12 cellular contexts compared by ENCODE assay signal in genomic region chr2:109162999-109163398, GRCh38. TPM values are rescaled to one million over a fixed set of nuclear protein-coding genes. Genes with fewer than 3 reads are reported as not detected.
DNase-seq lines count a peak whose midpoint lies in the region; ATAC-seq and TF ChIP-seq lines count a peak whose summit lies in the region.
"Had no signal": no experiment of that assay in that cellular context is flagged by ENCODE, and none has a peak within 500 bp of the region (broad histone marks: within the 10 kb centered on the region; RNA-seq: fewer than 3 reads in every experiment).

No MANE protein-coding gene starts in this region.

- intact Hi-C loops in stomach (cut with DNase I; ENCODE audit: low total_unique reads) (no loop called here), transverse colon (cut with DNase I; ENCODE audit: low total_unique reads) (no loop called here)

- H3K36me3 ChIP-seq in stomach, result no peaks in the 10 kb centered on the region
- no peaks in the 10 kb centered on the region for H3K36me3 ChIP-seq in transverse colon
- no peaks in the 10 kb centered on the region for H3K36me3 ChIP-seq in Peyer's patch
- H3K36me3 ChIP-seq: right lobe of liver had no signal

- 16 to 34% (median 22%) methylated on average over 6 to 7 of the region's 7 CpGs for WGBS in stomach, 5 donors
- 41 to 71% methylated on average over 2 to 7 of the region's 7 CpGs for WGBS in transverse colon (ENCODE audit: low coverage in 1 of 2), 2 donors

- TF ChIP-seq CTCF in fibroblast of pulmonary artery (IDR thresholded peaks at IDR 0.05; ENCODE audit: low read length, missing control alignments) (no peak), stomach (IDR thresholded peaks at IDR 0.05) (no peak), transverse colon (IDR thresholded peaks at IDR 0.05) (no peak), Peyer's patch (IDR thresholded peaks at IDR 0.05) (no peak)

- in situ Hi-C loops in transverse colon (cut with MboI; ENCODE audit: low pct_ligation_motif_present in 1 of 4, low pct_unique_long_range_greater_than_20kb in 1 of 4, low sequenced_read_pairs in 3 of 4), result no loop called here

- TF ChIP-seq EP300 in stomach (IDR thresholded peaks at IDR 0.05) (no peak), transverse colon (IDR thresholded peaks at IDR 0.05; ENCODE audit: low read depth) (no peak)

- H3K4me3 ChIP-seq in fibroblast of pulmonary artery (replicated peaks; ENCODE audit: low read depth, low read length) (no peak overlapping the region), stomach (no peak overlapping the region), transverse colon (no peak overlapping the region), Peyer's patch (no peak overlapping the region)
- H3K4me3 ChIP-seq: right lobe of liver, SK-N-MC had no signal

- H3K4me1 ChIP-seq in stomach, result peaks cover 16 to 35% (median 24%) of the 10 kb centered on the region in 4 donors
- H3K4me1 ChIP-seq in transverse colon, result peaks cover 4 to 21% (median 5%) of the 10 kb centered on the region in 4 donors
- no peaks in the 10 kb centered on the region for H3K4me1 ChIP-seq in Peyer's patch
- H3K4me1 ChIP-seq: right lobe of liver had no signal

- no peaks in the 10 kb centered on the region for H3K9me3 ChIP-seq in stomach
- H3K9me3 ChIP-seq in transverse colon, result no peaks in the 10 kb centered on the region
- H3K9me3 ChIP-seq in Peyer's patch, result no peaks in the 10 kb centered on the region
- H3K9me3 ChIP-seq: right lobe of liver had no signal

- TF ChIP-seq POLR2A in stomach (IDR thresholded peaks at IDR 0.05), result no peak
- no peak for TF ChIP-seq POLR2A in transverse colon (IDR thresholded peaks at IDR 0.05)
- TF ChIP-seq POLR2A in Peyer's patch (IDR thresholded peaks at IDR 0.05), result no peak

- H3K27me3 ChIP-seq in stomach, result no peaks in the 10 kb centered on the region
- H3K27me3 ChIP-seq in transverse colon, result no peaks in the 10 kb centered on the region
- no peaks in the 10 kb centered on the region for H3K27me3 ChIP-seq in Peyer's patch
- H3K27me3 ChIP-seq: right lobe of liver had no signal

- H3K27ac ChIP-seq in stomach (no peak overlapping the region), transverse colon (no peak overlapping the region), Peyer's patch (no peak overlapping the region)
- H3K27ac ChIP-seq: right lobe of liver, SK-N-MC had no signal

- no peak for ATAC-seq in GM21786 (IDR thresholded peaks at IDR 0.05; ENCODE audit: unreplicated experiment)
- ATAC-seq: right lobe of liver had no signal

- DNase-seq in NCI-H1105 (lab: John Stamatoyannopoulos, UW), result peak; percentile 60
- peak; percentile 80 to 82 for DNase-seq in SHP77 (lab: John Stamatoyannopoulos, UW)
- DNase-seq in fibroblast of pulmonary artery (ENCODE audit: low read depth), result peak; percentile 49
- peak; percentile 76 for DNase-seq in stomach
- no peak for DNase-seq in transverse colon
- no peak for DNase-seq in Peyer's patch
- DNase-seq: activated CD4-positive, alpha-beta T cell treated with anti-CD3 and anti-CD28 coated beads for 1 hour; hippocampal formation; MV-4-11; right lobe of liver had no signal

RNA-seq across cellular contexts. Expression of gene SH3RF3, which starts 34.0 kb away (rescaled TPM):
- 10 to 100 TPM in 1 of 5 donors, 1 to 10 TPM in 3, under 1 TPM in 1; 0.87 to 11.1 (median 5.0) TPM for total RNA-seq in stomach
- polyA plus RNA-seq in stomach, result 1 to 10 TPM; 2.3 to 4.3 (median 2.4) TPM
- total RNA-seq in transverse colon, result 1 to 10 TPM; 1.9 to 8.8 (median 2.9) TPM
- 1 to 10 TPM; 1.1 to 5.0 (median 3.3) TPM for total RNA-seq in Peyer's patch

Comparison
In these comparisons a context has a peak if more than half of its experiments do, and no peak if none do; other contexts are left out.
1. DNase-seq: peak in NCI-H1105 (single experiment), SHP77 (2 of 2), fibroblast of pulmonary artery (single experiment) and stomach (single experiment); none in transverse colon (single experiment) and Peyer's patch (0 of 3).